In the genomic region with DNA sequence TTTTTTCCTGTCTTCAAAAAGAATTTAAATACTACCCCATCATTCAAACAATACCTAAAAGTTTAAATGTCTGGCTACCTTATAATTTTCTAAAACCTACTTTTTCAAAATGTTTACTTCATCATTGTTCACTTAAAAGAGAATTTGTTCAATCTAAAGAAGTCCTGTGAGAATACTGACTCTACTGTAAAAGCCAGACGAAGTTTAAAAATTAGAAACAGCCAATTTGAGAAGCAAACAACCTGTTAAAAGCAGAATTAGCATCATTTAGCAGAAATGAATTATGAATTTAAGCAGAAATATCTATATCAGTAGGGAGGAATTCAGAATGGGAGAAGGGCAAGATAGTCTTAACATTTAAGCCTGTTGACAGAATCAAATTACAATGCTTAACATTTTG, we compare ENCODE assay signal across 11 cellular contexts. TPM values are rescaled to one million over a fixed set of nuclear protein-coding genes. Genes with fewer than 3 reads are reported as not detected.
A peak's percentile ranks its signal among the peaks of the same experiment; 100 is the strongest.
DNase-seq lines count a peak whose midpoint lies in the region; ATAC-seq and TF ChIP-seq lines count a peak whose summit lies in the region.
"Had no signal": no experiment of that assay in that cellular context is flagged by ENCODE, and none has a peak within 500 bp of the region (broad histone marks: within the 10 kb centered on the region; RNA-seq: fewer than 3 reads in every experiment).

No MANE protein-coding gene starts in this region.

- no peaks in the 10 kb centered on the region for H3K27me3 ChIP-seq in CD8-positive, alpha-beta T cell (ENCODE audit: insufficient read depth, low read length)
- no peaks in the 10 kb centered on the region for H3K27me3 ChIP-seq in HUES6 (ENCODE audit: control insufficient read depth, insufficient read depth, low read length)
- no peaks in the 10 kb centered on the region for H3K27me3 ChIP-seq in neural cell (ENCODE audit: insufficient read depth, low read depth, low read length)
- H3K27me3 ChIP-seq in effector memory CD4-positive, alpha-beta T cell (replicated peaks; ENCODE audit: control insufficient read depth, insufficient read depth, low read length, poor library complexity, severe bottlenecking) = no peaks in the 10 kb centered on the region
- no peaks in the 10 kb centered on the region for H3K27me3 ChIP-seq in naive thymus-derived CD4-positive, alpha-beta T cell (ENCODE audit: control insufficient read depth in 2 of 2, insufficient read depth in 2 of 2, low read length in 2 of 2)
- H3K27me3 ChIP-seq: breast epithelium had no signal

- CTCF ChIA-PET in CD8-positive, alpha-beta T cell (lab: Charles Lee) = no interaction called here
- CTCF ChIA-PET in naive thymus-derived CD4-positive, alpha-beta T cell (lab: Charles Lee) = no interaction called here

- no peak for DNase-seq in CD8-positive, alpha-beta T cell
- no peak for DNase-seq in astrocyte of the cerebellum (ENCODE audit: low read depth)
- DNase-seq in NCI-H2029 (lab: John Stamatoyannopoulos, UW) = no peak
- DNase-seq in effector memory CD4-positive, alpha-beta T cell = no peak
- DNase-seq in naive thymus-derived CD4-positive, alpha-beta T cell = no peak
- DNase-seq: foreskin melanocyte, left ventricle myocardium inferior, T-helper 17 cell had no signal

- H3K79me2 ChIP-seq in neural cell (replicated peaks; ENCODE audit: insufficient read depth, low read length) = peaks cover 72% of the 10 kb centered on the region

- peaks cover 36% of the 10 kb centered on the region for H3K4me1 Mint-ChIP-seq in CD8-positive, alpha-beta T cell (ENCODE audit: low read depth)
- peaks cover 8 to 51% (median 45%) of the 10 kb centered on the region in 7 donors for H3K4me1 Mint-ChIP-seq in naive thymus-derived CD4-positive, alpha-beta T cell

- POLR2A ChIA-PET in CD8-positive, alpha-beta T cell (lab: Charles Lee) = interaction anchor here (0.6 to 1.4 kb wide), 2 partner anchors 12 to 46 kb away, joined by 3 to 5 read pairs; a partner anchor contains a TSS
- POLR2A ChIA-PET in naive thymus-derived CD4-positive, alpha-beta T cell (lab: Charles Lee) = no interaction called here

- H3K36me3 ChIP-seq in CD8-positive, alpha-beta T cell (ENCODE audit: insufficient read depth, low read length) = no peaks in the 10 kb centered on the region
- H3K36me3 ChIP-seq in HUES6 (ENCODE audit: control insufficient read depth, insufficient read depth, low read length) (no peaks in the 10 kb centered on the region), neural cell (ENCODE audit: insufficient read depth, low read length) (no peaks in the 10 kb centered on the region)
- no peaks in the 10 kb centered on the region for H3K36me3 ChIP-seq in effector memory CD4-positive, alpha-beta T cell (ENCODE audit: control insufficient read depth, insufficient read depth, low read length)
- H3K36me3 ChIP-seq in naive thymus-derived CD4-positive, alpha-beta T cell (ENCODE audit: control insufficient read depth in 2 of 3, insufficient read depth in 3 of 3, low read length in 3 of 3) = peaks cover 0 to 5% (median 0%) of the 10 kb centered on the region in 3 experiments
- H3K36me3 ChIP-seq: breast epithelium had no signal

- in situ Hi-C loops in astrocyte of the cerebellum (cut with HindIII; ENCODE audit: low sequenced_read_pairs) = no loop called here

- TF ChIP-seq RAD21 in neural cell (conservative IDR thresholded peaks at IDR 0.05) = no peak

- no peaks in the 10 kb centered on the region for H3F3A ChIP-seq in neural cell (ENCODE audit: insufficient read depth, low read length, poor library complexity, severe bottlenecking)

- intact Hi-C loops in CD8-positive, alpha-beta T cell (cut with DNase I, micrococcal nuclease) = loop anchor here in 1 of 2 experiments (5.0 to 10.0 kb wide), 2 partner anchors 409 to 798 kb away; a partner anchor contains a TSS
- intact Hi-C loops in naive thymus-derived CD4-positive, alpha-beta T cell (cut with micrococcal nuclease) = loop anchor here (10.0 kb wide), 2 partner anchors 818 to 1522 kb away; a partner anchor contains a TSS

- peaks cover 5% of the 10 kb centered on the region for H3K36me3 Mint-ChIP-seq in CD8-positive, alpha-beta T cell
- H3K36me3 Mint-ChIP-seq in naive thymus-derived CD4-positive, alpha-beta T cell = peaks cover 0 to 6% (median 0%) of the 10 kb centered on the region in 5 donors

- H2AFZ ChIP-seq in neural cell (ENCODE audit: low read depth, low read length) = no peak overlapping the region

- peak overlapping the region; percentile 83 for H3K4me2 ChIP-seq in neural cell (ENCODE audit: low read length)

- TF ChIP-seq EP300 in neural cell (conservative IDR thresholded peaks at IDR 0.05; ENCODE audit: poor library complexity, severe bottlenecking) = no peak

- H3K4me3 ChIP-seq in CD8-positive, alpha-beta T cell (ENCODE audit: low read depth, low read length) = no peak overlapping the region
- H3K4me3 ChIP-seq in HUES6 (ENCODE audit: low read depth, low read length) (peak overlapping the region; percentile 81), astrocyte of the cerebellum (ENCODE audit: low read depth, low read length) (peak overlapping the region; percentile 68), neural cell (ENCODE audit: low read length) (peak overlapping the region; percentile 86)
- no peak overlapping the region for H3K4me3 ChIP-seq in effector memory CD4-positive, alpha-beta T cell (ENCODE audit: insufficient read depth, low read depth, low read length, poor library complexity, severe bottlenecking)
- no peak overlapping the region for H3K4me3 ChIP-seq in naive thymus-derived CD4-positive, alpha-beta T cell (ENCODE audit: low read length)

- ATAC-seq in CD8-positive, alpha-beta T cell = no peak
- ATAC-seq in naive thymus-derived CD4-positive, alpha-beta T cell = no peak
- ATAC-seq: T-helper 17 cell had no signal

- H4K20me1 ChIP-seq in neural cell (ENCODE audit: insufficient read depth) = no peaks in the 10 kb centered on the region

- peaks cover 15% of the 10 kb centered on the region for H3K4me1 ChIP-seq in CD8-positive, alpha-beta T cell (ENCODE audit: insufficient read depth, low read length)
- peaks cover 21% of the 10 kb centered on the region for H3K4me1 ChIP-seq in HUES6 (ENCODE audit: control insufficient read depth, insufficient read depth, low read length)
- peaks cover 6% of the 10 kb centered on the region for H3K4me1 ChIP-seq in effector memory CD4-positive, alpha-beta T cell (ENCODE audit: control insufficient read depth, insufficient read depth, low read length, poor library complexity, severe bottlenecking)
- H3K4me1 ChIP-seq in naive thymus-derived CD4-positive, alpha-beta T cell (ENCODE audit: control insufficient read depth in 2 of 2, insufficient read depth in 2 of 2, low read length in 2 of 2) = peaks cover 10 to 13% of the 10 kb centered on the region in 2 donors
- H3K4me1 ChIP-seq: breast epithelium had no signal

- peak overlapping the region; percentile 26 for H3K4me3 Mint-ChIP-seq in CD8-positive, alpha-beta T cell
- peak overlapping the region in 3 of 10 donors; percentile 29 to 71 (median 63) for H3K4me3 Mint-ChIP-seq in naive thymus-derived CD4-positive, alpha-beta T cell
- H3K4me3 Mint-ChIP-seq: T-helper 17 cell had no signal

- no peak overlapping the region for H3K27ac ChIP-seq in CD8-positive, alpha-beta T cell (ENCODE audit: low read depth, low read length)
- H3K27ac ChIP-seq in HUES6 (ENCODE audit: low read depth, low read length) (no peak overlapping the region), neural cell (ENCODE audit: low read length) (peak overlapping the region; percentile 99)
- no peak overlapping the region for H3K27ac ChIP-seq in effector memory CD4-positive, alpha-beta T cell (ENCODE audit: insufficient read depth, low read length, poor library complexity, severe bottlenecking)
- H3K27ac ChIP-seq in naive thymus-derived CD4-positive, alpha-beta T cell (ENCODE audit: low read depth, low read length) = no peak overlapping the region

- peak overlapping the region; percentile 25 for H3K27ac Mint-ChIP-seq in CD8-positive, alpha-beta T cell
- peak overlapping the region in 2 of 9 donors; percentile 30 to 62 for H3K27ac Mint-ChIP-seq in naive thymus-derived CD4-positive, alpha-beta T cell
- H3K27ac Mint-ChIP-seq: T-helper 17 cell had no signal

- no peaks in the 10 kb centered on the region for H3K9me3 Mint-ChIP-seq in CD8-positive, alpha-beta T cell
- peaks cover 0 to 1% (median 0%) of the 10 kb centered on the region in 11 donors for H3K9me3 Mint-ChIP-seq in naive thymus-derived CD4-positive, alpha-beta T cell

- no peak for TF ChIP-seq CTCF in CD8-positive, alpha-beta T cell (IDR thresholded peaks at IDR 0.05)
- TF ChIP-seq CTCF in astrocyte of the cerebellum (IDR thresholded peaks at IDR 0.05; ENCODE audit: low read depth, low read length, missing control alignments) (no peak), neural cell (IDR thresholded peaks at IDR 0.05; ENCODE audit: poor library complexity, severe bottlenecking) (no peak)

- no peaks in the 10 kb centered on the region for H3K27me3 Mint-ChIP-seq in CD8-positive, alpha-beta T cell (ENCODE audit: low read depth)
- H3K27me3 Mint-ChIP-seq in naive thymus-derived CD4-positive, alpha-beta T cell = no peaks in the 10 kb centered on the region
- H3K27me3 Mint-ChIP-seq: T-helper 17 cell had no signal

- H3K9me3 ChIP-seq in CD8-positive, alpha-beta T cell (ENCODE audit: low read length) = no peaks in the 10 kb centered on the region
- H3K9me3 ChIP-seq in HUES6 (ENCODE audit: control insufficient read depth, insufficient read depth, low read depth, low read length) (no peaks in the 10 kb centered on the region), neural cell (ENCODE audit: low read length) (no peaks in the 10 kb centered on the region)
- H3K9me3 ChIP-seq in effector memory CD4-positive, alpha-beta T cell (ENCODE audit: control insufficient read depth, low read length) = no peaks in the 10 kb centered on the region
- no peaks in the 10 kb centered on the region for H3K9me3 ChIP-seq in naive thymus-derived CD4-positive, alpha-beta T cell (ENCODE audit: control insufficient read depth in 2 of 3, low read length in 3 of 3)
- H3K9me3 ChIP-seq: breast epithelium, left ventricle myocardium inferior had no signal

- H3K9me2 ChIP-seq in neural cell (ENCODE audit: insufficient read depth, low read length) = no peaks in the 10 kb centered on the region

- H3K9ac ChIP-seq in HUES6 (ENCODE audit: low read length) = no peak overlapping the region
- peak overlapping the region; percentile 92 for H3K9ac ChIP-seq in neural cell (ENCODE audit: low read length)

RNA-seq across cellular contexts. Expression of a gene that starts 2.1 kb away (rescaled TPM):
- 1 to 10 TPM; 2.9 to 4.2 TPM for total RNA-seq in CD8-positive, alpha-beta T cell
- polyA plus RNA-seq in neural cell = 236 and 336 TPM in 2 replicates
- polyA minus RNA-seq in neural cell = 158 and 183 TPM in 2 replicates
- total RNA-seq in naive thymus-derived CD4-positive, alpha-beta T cell = 10 to 100 TPM; 11.0 to 58.1 (median 13.5) TPM
- polyA plus RNA-seq in naive thymus-derived CD4-positive, alpha-beta T cell = 10 to 100 TPM; 40.4 to 48.7 TPM

RNA-seq across cellular contexts. Expression of a gene that starts 2.6 kb away (rescaled TPM):
- under 1 TPM; 0.30 to 0.69 TPM for total RNA-seq in CD8-positive, alpha-beta T cell
- 0.16 and 0.22 TPM in 2 replicates for polyA plus RNA-seq in neural cell
- 0.81 and 138 TPM in 2 replicates for polyA minus RNA-seq in neural cell
- total RNA-seq in naive thymus-derived CD4-positive, alpha-beta T cell = 10 to 100 TPM in 1 of 5 experiments, 1 to 10 TPM in 1, under 1 TPM in 3; 0.61 to 41.9 (median 1.00) TPM
- under 1 TPM; 0.07 to 0.55 TPM for polyA plus RNA-seq in naive thymus-derived CD4-positive, alpha-beta T cell

RNA-seq across cellular contexts. Expression of a gene that starts 46.2 kb away (rescaled TPM):
- total RNA-seq in CD8-positive, alpha-beta T cell = 10 to 100 TPM; 17.7 to 20.9 TPM
- polyA plus RNA-seq in neural cell = 65.2 and 79.7 TPM in 2 replicates
- 94.2 and 97.0 TPM in 2 replicates for polyA minus RNA-seq in neural cell
- total RNA-seq in naive thymus-derived CD4-positive, alpha-beta T cell = 10 to 100 TPM; 13.1 to 25.2 (median 22.4) TPM
- 1 to 10 TPM; 6.7 to 8.6 TPM for polyA plus RNA-seq in naive thymus-derived CD4-positive, alpha-beta T cell

RNA-seq across cellular contexts. Expression of a gene that starts 56.9 kb away (rescaled TPM):
- total RNA-seq in CD8-positive, alpha-beta T cell = 10 to 100 TPM; 14.3 to 14.4 TPM
- 16.5 and 24.0 TPM in 2 replicates for polyA plus RNA-seq in neural cell
- polyA minus RNA-seq in neural cell = 44.3 and 55.5 TPM in 2 replicates
- total RNA-seq in naive thymus-derived CD4-positive, alpha-beta T cell = 10 to 100 TPM in 4 of 5 experiments, 1 to 10 TPM in 1; 8.3 to 21.9 (median 19.2) TPM
- polyA plus RNA-seq in naive thymus-derived CD4-positive, alpha-beta T cell = 10 to 100 TPM; 14.8 to 19.1 TPM

Comparison
In these comparisons a context has a peak if more than half of its experiments do, and no peak if none do; other contexts are left out.
1. H3K4me3 ChIP-seq: peak in HUES6 (single experiment), astrocyte of the cerebellum (single experiment) and neural cell (single experiment); none in CD8-positive, alpha-beta T cell (single experiment), effector memory CD4-positive, alpha-beta T cell (single experiment) and naive thymus-derived CD4-positive, alpha-beta T cell (single experiment).